ENCODE assay signal across 1 cellular context in the genomic region with DNA sequence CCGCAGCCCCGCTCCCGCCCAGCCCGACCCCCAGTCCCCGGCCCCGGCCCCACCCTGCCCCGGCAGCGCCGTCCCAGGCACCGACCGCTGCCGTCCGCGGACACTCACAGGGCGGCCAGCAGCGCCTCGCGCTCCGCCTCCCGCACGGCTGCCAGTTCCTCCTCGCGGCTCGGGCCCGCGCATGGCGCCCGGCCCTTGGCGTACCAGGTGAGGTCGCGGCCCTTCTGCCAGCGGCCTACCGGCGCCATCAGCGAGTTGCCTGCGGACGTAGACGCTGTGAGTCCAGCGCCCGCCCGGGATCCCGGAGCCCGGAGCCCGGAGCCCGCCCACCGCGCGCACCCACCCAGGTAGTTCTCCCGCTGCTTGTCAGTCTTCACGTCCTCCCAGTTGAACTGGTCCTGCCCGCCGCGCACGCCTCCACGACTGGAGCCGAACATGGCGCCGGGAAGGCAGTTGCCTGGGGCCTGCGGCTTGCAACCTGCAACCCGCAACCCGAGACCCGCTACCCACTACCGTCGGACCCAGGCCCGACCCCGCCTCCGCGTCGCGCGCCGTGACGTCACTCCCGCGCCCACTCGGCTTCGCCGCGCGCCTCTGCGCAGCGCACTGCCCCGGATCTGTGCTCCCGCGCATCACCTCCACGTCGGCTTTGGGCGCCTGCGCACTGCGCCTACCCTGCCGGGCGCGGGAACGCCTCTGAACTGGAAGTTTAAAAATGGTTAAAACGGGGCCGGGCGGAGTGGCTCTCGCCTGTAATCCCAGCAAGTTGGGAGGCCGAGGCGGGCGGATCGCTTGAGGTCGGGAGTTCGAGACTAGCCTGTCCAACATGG.
TF ChIP-seq lines count a peak whose summit lies in the region.

A gene (minus strand): TSS at position 535 of the 830 bp plus-strand sequence. CDS start 98 bp downstream, at position 437.

TF ChIP-seq in HEK293, 187 proteins besides CTCF, POLR2A, EP300 and RAD21 (continued from another document and continues in another):
- TF ChIP-seq, protein P1, sequence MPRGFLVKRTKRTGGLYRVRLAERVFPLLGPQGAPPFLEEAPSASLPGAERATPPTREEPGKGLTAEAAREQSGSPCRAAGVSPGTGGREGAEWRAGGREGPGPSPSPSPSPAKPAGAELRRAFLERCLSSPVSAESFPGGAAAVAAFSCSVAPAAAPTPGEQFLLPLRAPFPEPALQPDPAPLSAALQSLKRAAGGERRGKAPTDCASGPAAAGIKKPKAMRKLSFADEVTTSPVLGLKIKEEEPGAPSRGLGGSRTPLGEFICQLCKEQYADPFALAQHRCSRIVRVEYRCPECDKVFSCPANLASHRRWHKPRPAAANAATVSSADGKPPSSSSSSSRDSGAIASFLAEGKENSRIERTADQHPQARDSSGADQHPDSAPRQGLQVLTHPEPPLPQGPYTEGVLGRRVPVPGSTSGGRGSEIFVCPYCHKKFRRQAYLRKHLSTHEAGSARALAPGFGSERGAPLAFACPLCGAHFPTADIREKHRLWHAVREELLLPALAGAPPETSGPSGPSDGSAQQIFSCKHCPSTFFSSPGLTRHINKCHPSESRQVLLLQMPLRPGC (tag by site-specific recombination; IDR thresholded peaks at IDR 0.05): peak; percentile 76; the same call in 1 of the 2 replicates
- TF ChIP-seq, protein P2, sequence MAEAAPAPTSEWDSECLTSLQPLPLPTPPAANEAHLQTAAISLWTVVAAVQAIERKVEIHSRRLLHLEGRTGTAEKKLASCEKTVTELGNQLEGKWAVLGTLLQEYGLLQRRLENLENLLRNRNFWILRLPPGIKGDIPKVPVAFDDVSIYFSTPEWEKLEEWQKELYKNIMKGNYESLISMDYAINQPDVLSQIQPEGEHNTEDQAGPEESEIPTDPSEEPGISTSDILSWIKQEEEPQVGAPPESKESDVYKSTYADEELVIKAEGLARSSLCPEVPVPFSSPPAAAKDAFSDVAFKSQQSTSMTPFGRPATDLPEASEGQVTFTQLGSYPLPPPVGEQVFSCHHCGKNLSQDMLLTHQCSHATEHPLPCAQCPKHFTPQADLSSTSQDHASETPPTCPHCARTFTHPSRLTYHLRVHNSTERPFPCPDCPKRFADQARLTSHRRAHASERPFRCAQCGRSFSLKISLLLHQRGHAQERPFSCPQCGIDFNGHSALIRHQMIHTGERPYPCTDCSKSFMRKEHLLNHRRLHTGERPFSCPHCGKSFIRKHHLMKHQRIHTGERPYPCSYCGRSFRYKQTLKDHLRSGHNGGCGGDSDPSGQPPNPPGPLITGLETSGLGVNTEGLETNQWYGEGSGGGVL (tag by site-specific recombination; IDR thresholded peaks at IDR 0.05): no peak
- peak; percentile 17 for TF ChIP-seq ZSCAN23 (tag by site-specific recombination; IDR thresholded peaks at IDR 0.05)
- peak; percentile 97 for TF ChIP-seq ZBTB8A (tag by site-specific recombination; IDR thresholded peaks at IDR 0.05)
- peak; percentile 94 for TF ChIP-seq YY1 (tag by site-specific recombination; IDR thresholded peaks at IDR 0.05)
- no peak for TF ChIP-seq PRDM1 (tag by site-specific recombination; IDR thresholded peaks at IDR 0.05)
- TF ChIP-seq, protein P3, sequence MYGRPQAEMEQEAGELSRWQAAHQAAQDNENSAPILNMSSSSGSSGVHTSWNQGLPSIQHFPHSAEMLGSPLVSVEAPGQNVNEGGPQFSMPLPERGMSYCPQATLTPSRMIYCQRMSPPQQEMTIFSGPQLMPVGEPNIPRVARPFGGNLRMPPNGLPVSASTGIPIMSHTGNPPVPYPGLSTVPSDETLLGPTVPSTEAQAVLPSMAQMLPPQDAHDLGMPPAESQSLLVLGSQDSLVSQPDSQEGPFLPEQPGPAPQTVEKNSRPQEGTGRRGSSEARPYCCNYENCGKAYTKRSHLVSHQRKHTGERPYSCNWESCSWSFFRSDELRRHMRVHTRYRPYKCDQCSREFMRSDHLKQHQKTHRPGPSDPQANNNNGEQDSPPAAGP (tag by site-specific recombination; IDR thresholded peaks at IDR 0.05): peak; percentile 96
- TF ChIP-seq, protein P4, sequence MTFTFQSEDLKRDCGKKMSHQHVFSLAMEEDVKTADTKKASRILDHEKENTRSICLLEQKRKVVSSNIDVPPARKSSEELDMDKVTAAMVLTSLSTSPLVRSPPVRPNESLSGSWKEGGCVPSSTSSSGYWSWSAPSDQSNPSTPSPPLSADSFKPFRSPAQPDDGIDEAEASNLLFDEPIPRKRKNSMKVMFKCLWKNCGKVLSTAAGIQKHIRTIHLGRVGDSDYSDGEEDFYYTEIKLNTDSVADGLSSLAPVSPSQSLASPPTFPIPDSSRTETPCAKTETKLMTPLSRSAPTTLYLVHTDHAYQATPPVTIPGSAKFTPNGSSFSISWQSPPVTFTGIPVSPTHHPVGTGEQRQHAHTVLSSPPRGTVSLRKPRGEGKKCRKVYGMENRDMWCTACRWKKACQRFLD (tag by site-specific recombination; IDR thresholded peaks at IDR 0.05): peak; percentile 79
- TF ChIP-seq, protein P5, sequence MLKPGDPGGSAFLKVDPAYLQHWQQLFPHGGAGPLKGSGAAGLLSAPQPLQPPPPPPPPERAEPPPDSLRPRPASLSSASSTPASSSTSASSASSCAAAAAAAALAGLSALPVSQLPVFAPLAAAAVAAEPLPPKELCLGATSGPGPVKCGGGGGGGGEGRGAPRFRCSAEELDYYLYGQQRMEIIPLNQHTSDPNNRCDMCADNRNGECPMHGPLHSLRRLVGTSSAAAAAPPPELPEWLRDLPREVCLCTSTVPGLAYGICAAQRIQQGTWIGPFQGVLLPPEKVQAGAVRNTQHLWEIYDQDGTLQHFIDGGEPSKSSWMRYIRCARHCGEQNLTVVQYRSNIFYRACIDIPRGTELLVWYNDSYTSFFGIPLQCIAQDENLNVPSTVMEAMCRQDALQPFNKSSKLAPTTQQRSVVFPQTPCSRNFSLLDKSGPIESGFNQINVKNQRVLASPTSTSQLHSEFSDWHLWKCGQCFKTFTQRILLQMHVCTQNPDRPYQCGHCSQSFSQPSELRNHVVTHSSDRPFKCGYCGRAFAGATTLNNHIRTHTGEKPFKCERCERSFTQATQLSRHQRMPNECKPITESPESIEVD (tag by site-specific recombination; IDR thresholded peaks at IDR 0.05): no peak
- peak; percentile 52; the same call in 1 of the 2 replicates for TF ChIP-seq ZNF394 (tag by site-specific recombination; IDR thresholded peaks at IDR 0.05; ENCODE audit: borderline replicate concordance)
- TF ChIP-seq ZNF239 (tag by site-specific recombination; IDR thresholded peaks at IDR 0.05): no peak
- TF ChIP-seq ZNF335 (tag by site-specific recombination; conservative IDR thresholded peaks at IDR 0.05): peak; percentile 72; the same call in 1 of the 2 replicates
- no peak for TF ChIP-seq ZNF664 (tag by site-specific recombination; IDR thresholded peaks at IDR 0.05)
- TF ChIP-seq, protein P6, sequence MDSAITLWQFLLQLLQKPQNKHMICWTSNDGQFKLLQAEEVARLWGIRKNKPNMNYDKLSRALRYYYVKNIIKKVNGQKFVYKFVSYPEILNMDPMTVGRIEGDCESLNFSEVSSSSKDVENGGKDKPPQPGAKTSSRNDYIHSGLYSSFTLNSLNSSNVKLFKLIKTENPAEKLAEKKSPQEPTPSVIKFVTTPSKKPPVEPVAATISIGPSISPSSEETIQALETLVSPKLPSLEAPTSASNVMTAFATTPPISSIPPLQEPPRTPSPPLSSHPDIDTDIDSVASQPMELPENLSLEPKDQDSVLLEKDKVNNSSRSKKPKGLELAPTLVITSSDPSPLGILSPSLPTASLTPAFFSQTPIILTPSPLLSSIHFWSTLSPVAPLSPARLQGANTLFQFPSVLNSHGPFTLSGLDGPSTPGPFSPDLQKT (IDR thresholded peaks at IDR 0.05; ENCODE audit: borderline replicate concordance, low read depth, low read length): no peak
- no peak for TF ChIP-seq ZNF302 (tag by site-specific recombination; IDR thresholded peaks at IDR 0.05; ENCODE audit: low read depth)
- TF ChIP-seq ZNF510 (tag by site-specific recombination; IDR thresholded peaks at IDR 0.05; ENCODE audit: insufficient replicate concordance): no peak
- TF ChIP-seq ZNF585B (tag by site-specific recombination; IDR thresholded peaks at IDR 0.05): no peak
- TF ChIP-seq ZNF175 (tag by site-specific recombination; IDR thresholded peaks at IDR 0.05): no peak
- peak; percentile 64 for TF ChIP-seq ZNF324 (tag by site-specific recombination; IDR thresholded peaks at IDR 0.05)
- TF ChIP-seq, protein P7, sequence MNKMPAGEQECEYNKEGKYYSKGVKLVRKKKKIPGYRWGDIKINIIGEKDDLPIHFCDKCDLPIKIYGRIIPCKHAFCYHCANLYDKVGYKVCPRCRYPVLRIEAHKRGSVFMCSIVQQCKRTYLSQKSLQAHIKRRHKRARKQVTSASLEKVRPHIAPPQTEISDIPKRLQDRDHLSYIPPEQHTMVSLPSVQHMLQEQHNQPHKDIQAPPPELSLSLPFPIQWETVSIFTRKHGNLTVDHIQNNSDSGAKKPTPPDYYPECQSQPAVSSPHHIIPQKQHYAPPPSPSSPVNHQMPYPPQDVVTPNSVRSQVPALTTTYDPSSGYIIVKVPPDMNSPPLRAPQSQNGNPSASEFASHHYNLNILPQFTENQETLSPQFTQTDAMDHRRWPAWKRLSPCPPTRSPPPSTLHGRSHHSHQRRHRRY (tag by site-specific recombination; IDR thresholded peaks at IDR 0.05): no peak
- peak; percentile 95 for TF ChIP-seq SP3 (tag by site-specific recombination; IDR thresholded peaks at IDR 0.05)
- TF ChIP-seq, protein P8, sequence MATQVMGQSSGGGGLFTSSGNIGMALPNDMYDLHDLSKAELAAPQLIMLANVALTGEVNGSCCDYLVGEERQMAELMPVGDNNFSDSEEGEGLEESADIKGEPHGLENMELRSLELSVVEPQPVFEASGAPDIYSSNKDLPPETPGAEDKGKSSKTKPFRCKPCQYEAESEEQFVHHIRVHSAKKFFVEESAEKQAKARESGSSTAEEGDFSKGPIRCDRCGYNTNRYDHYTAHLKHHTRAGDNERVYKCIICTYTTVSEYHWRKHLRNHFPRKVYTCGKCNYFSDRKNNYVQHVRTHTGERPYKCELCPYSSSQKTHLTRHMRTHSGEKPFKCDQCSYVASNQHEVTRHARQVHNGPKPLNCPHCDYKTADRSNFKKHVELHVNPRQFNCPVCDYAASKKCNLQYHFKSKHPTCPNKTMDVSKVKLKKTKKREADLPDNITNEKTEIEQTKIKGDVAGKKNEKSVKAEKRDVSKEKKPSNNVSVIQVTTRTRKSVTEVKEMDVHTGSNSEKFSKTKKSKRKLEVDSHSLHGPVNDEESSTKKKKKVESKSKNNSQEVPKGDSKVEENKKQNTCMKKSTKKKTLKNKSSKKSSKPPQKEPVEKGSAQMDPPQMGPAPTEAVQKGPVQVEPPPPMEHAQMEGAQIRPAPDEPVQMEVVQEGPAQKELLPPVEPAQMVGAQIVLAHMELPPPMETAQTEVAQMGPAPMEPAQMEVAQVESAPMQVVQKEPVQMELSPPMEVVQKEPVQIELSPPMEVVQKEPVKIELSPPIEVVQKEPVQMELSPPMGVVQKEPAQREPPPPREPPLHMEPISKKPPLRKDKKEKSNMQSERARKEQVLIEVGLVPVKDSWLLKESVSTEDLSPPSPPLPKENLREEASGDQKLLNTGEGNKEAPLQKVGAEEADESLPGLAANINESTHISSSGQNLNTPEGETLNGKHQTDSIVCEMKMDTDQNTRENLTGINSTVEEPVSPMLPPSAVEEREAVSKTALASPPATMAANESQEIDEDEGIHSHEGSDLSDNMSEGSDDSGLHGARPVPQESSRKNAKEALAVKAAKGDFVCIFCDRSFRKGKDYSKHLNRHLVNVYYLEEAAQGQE (tag by site-specific recombination; IDR thresholded peaks at IDR 0.05): peak; percentile 27; the same call in 1 of the 2 replicates
- 0 out of 2 replicates have a peak, but pooled peaks have one; percentile 34 for TF ChIP-seq ZNF184 (tag by site-specific recombination; IDR thresholded peaks at IDR 0.05)
- no peak for TF ChIP-seq ZNF266 (tag by site-specific recombination; IDR thresholded peaks at IDR 0.05; ENCODE audit: low read depth)
- no peak for TF ChIP-seq ZNF747 (tag by site-specific recombination; IDR thresholded peaks at IDR 0.05)
- peak; percentile 56; the same call in 1 of the 2 replicates for TF ChIP-seq ZNF121 (tag by site-specific recombination; IDR thresholded peaks at IDR 0.05)
- no peak for TF ChIP-seq HOXC10 (CRISPR knock-in tag; IDR thresholded peaks at IDR 0.05)
- no peak for TF ChIP-seq ZNF529 (tag by site-specific recombination; IDR thresholded peaks at IDR 0.05; ENCODE audit: insufficient replicate concordance)
- no peak for TF ChIP-seq ZNF433 (tag by site-specific recombination; IDR thresholded peaks at IDR 0.05; ENCODE audit: low read depth)
- no peak for TF ChIP-seq ZBTB48 (tag by site-specific recombination; IDR thresholded peaks at IDR 0.05)
- TF ChIP-seq ZNF16 (tag by site-specific recombination; IDR thresholded peaks at IDR 0.05; ENCODE audit: low read depth): no peak
- TF ChIP-seq, protein P9, sequence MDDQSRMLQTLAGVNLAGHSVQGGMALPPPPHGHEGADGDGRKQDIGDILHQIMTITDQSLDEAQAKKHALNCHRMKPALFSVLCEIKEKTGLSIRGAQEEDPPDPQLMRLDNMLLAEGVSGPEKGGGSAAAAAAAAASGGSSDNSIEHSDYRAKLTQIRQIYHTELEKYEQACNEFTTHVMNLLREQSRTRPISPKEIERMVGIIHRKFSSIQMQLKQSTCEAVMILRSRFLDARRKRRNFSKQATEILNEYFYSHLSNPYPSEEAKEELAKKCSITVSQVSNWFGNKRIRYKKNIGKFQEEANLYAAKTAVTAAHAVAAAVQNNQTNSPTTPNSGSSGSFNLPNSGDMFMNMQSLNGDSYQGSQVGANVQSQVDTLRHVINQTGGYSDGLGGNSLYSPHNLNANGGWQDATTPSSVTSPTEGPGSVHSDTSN (CRISPR knock-in tag; IDR thresholded peaks at IDR 0.05): peak; percentile 92
- peak; percentile 99 for TF ChIP-seq ZBTB17 (tag by site-specific recombination; IDR thresholded peaks at IDR 0.05)
- TF ChIP-seq SP2 (tag by site-specific recombination; IDR thresholded peaks at IDR 0.05): peak; percentile 90
- TF ChIP-seq SP7 (tag by site-specific recombination; IDR thresholded peaks at IDR 0.05): peak; percentile 83
- TF ChIP-seq BCL11B (tag by site-specific recombination; IDR thresholded peaks at IDR 0.05; ENCODE audit: low read depth): 0 out of 2 replicates have a peak, but pooled peaks have one; percentile 51
- TF ChIP-seq, protein P10, sequence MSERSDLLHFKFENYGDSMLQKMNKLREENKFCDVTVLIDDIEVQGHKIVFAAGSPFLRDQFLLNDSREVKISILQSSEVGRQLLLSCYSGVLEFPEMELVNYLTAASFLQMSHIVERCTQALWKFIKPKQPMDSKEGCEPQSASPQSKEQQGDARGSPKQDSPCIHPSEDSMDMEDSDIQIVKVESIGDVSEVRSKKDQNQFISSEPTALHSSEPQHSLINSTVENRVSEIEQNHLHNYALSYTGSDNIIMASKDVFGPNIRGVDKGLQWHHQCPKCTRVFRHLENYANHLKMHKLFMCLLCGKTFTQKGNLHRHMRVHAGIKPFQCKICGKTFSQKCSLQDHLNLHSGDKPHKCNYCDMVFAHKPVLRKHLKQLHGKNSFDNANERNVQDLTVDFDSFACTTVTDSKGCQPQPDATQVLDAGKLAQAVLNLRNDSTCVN (tag by site-specific recombination; optimal IDR thresholded peaks at IDR 0.05): peak; percentile 100
- no peak for TF ChIP-seq MEIS1 (CRISPR knock-in tag; IDR thresholded peaks at IDR 0.05; ENCODE audit: borderline replicate concordance)
